ENCODE assay signal across 1 cellular context in the genomic region with DNA sequence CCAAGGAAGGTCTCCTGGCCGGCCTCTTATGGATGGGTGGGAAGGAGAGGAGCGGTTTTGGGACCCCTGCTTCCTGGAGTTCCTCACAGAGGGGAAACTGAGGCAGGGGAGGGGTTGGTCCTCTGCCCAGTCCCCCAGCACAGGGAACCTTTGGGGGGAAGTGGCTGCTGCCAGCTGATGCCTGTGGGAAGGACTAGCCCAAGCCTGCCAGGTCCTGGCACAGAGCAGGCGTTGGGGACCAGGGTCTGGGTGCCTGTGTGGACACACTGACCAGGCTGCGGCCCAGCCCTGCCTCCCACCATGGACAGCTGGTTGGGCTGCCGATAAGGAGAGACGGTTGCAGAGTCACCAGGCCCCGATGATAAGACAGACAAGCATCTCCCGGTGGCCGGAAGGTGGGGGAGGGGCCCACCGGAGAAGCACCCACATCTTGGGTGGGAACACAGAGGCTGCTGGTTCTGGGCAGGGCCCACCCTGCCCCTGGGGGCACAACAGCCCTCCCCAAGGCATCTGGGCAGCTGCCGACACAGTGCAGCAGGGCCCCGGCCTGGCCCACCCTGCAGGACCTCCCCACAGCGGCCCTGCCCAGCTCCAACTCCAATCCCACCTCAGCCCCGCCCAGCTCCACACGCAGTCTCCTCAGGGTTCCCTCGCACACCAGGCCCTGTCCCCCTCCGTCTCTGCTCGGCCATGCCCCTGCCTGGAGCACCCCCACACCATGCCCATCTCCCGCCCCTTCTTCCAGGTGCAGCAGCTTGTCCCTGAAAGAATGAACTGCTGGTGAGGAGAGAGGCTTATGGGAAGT.
A peak's percentile ranks its signal among the peaks of the same experiment; 100 is the strongest.
TF ChIP-seq lines count a peak whose summit lies in the region.

No MANE protein-coding gene starts in this region.

TF ChIP-seq in K562, 482 proteins besides CTCF, POLR2A, EP300 and RAD21 (continued from another document and continues in another):
- TF ChIP-seq, protein P1, sequence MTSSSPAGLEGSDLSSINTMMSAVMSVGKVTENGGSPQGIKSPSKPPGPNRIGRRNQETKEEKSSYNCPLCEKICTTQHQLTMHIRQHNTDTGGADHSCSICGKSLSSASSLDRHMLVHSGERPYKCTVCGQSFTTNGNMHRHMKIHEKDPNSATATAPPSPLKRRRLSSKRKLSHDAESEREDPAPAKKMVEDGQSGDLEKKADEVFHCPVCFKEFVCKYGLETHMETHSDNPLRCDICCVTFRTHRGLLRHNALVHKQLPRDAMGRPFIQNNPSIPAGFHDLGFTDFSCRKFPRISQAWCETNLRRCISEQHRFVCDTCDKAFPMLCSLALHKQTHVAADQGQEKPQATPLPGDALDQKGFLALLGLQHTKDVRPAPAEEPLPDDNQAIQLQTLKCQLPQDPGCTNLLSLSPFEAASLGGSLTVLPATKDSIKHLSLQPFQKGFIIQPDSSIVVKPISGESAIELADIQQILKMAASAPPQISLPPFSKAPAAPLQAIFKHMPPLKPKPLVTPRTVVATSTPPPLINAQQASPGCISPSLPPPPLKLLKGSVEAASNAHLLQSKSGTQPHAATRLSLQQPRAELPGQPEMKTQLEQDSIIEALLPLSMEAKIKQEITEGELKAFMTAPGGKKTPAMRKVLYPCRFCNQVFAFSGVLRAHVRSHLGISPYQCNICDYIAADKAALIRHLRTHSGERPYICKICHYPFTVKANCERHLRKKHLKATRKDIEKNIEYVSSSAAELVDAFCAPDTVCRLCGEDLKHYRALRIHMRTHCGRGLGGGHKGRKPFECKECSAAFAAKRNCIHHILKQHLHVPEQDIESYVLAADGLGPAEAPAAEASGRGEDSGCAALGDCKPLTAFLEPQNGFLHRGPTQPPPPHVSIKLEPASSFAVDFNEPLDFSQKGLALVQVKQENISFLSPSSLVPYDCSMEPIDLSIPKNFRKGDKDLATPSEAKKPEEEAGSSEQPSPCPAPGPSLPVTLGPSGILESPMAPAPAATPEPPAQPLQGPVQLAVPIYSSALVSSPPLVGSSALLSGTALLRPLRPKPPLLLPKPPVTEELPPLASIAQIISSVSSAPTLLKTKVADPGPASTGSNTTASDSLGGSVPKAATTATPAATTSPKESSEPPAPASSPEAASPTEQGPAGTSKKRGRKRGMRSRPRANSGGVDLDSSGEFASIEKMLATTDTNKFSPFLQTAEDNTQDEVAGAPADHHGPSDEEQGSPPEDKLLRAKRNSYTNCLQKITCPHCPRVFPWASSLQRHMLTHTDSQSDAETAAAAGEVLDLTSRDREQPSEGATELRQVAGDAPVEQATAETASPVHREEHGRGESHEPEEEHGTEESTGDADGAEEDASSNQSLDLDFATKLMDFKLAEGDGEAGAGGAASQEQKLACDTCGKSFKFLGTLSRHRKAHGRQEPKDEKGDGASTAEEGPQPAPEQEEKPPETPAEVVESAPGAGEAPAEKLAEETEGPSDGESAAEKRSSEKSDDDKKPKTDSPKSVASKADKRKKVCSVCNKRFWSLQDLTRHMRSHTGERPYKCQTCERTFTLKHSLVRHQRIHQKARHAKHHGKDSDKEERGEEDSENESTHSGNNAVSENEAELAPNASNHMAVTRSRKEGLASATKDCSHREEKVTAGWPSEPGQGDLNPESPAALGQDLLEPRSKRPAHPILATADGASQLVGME (CRISPR knock-in tag; IDR thresholded peaks at IDR 0.05), result no peak; the same call in none of the 2 replicates
- TF ChIP-seq MEF2A (IDR thresholded peaks at IDR 0.05; ENCODE audit: control insufficient read depth, low read depth, low read length), result no peak
- TF ChIP-seq, protein P2, sequence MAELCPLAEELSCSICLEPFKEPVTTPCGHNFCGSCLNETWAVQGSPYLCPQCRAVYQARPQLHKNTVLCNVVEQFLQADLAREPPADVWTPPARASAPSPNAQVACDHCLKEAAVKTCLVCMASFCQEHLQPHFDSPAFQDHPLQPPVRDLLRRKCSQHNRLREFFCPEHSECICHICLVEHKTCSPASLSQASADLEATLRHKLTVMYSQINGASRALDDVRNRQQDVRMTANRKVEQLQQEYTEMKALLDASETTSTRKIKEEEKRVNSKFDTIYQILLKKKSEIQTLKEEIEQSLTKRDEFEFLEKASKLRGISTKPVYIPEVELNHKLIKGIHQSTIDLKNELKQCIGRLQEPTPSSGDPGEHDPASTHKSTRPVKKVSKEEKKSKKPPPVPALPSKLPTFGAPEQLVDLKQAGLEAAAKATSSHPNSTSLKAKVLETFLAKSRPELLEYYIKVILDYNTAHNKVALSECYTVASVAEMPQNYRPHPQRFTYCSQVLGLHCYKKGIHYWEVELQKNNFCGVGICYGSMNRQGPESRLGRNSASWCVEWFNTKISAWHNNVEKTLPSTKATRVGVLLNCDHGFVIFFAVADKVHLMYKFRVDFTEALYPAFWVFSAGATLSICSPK (IDR thresholded peaks at IDR 0.05; ENCODE audit: borderline replicate concordance), result no peak
- peak; percentile 62; the same call in 1 of the 2 replicates for TF ChIP-seq ESRRA (IDR thresholded peaks at IDR 0.05; ENCODE audit: borderline replicate concordance, low read depth)
- TF ChIP-seq, protein P3, sequence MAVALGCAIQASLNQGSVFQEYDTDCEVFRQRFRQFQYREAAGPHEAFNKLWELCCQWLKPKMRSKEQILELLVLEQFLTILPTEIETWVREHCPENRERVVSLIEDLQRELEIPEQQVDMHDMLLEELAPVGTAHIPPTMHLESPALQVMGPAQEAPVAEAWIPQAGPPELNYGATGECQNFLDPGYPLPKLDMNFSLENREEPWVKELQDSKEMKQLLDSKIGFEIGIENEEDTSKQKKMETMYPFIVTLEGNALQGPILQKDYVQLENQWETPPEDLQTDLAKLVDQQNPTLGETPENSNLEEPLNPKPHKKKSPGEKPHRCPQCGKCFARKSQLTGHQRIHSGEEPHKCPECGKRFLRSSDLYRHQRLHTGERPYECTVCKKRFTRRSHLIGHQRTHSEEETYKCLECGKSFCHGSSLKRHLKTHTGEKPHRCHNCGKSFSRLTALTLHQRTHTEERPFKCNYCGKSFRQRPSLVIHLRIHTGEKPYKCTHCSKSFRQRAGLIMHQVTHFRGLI (CRISPR knock-in tag; IDR thresholded peaks at IDR 0.05), result peak; percentile 92
- TF ChIP-seq, protein P4, sequence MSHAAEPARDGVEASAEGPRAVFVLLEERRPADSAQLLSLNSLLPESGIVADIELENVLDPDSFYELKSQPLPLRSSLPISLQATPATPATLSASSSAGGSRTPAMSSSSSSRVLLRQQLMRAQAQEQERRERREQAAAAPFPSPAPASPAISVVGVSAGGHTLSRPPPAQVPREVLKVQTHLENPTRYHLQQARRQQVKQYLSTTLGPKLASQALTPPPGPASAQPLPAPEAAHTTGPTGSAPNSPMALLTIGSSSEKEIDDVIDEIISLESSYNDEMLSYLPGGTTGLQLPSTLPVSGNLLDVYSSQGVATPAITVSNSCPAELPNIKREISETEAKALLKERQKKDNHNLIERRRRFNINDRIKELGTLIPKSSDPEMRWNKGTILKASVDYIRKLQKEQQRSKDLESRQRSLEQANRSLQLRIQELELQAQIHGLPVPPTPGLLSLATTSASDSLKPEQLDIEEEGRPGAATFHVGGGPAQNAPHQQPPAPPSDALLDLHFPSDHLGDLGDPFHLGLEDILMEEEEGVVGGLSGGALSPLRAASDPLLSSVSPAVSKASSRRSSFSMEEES (CRISPR knock-in tag; IDR thresholded peaks at IDR 0.05), result no peak
- no peak for TF ChIP-seq POLR3G (IDR thresholded peaks at IDR 0.05; ENCODE audit: extremely low read depth, insufficient read length, insufficient replicate concordance)
- TF ChIP-seq, protein P5, sequence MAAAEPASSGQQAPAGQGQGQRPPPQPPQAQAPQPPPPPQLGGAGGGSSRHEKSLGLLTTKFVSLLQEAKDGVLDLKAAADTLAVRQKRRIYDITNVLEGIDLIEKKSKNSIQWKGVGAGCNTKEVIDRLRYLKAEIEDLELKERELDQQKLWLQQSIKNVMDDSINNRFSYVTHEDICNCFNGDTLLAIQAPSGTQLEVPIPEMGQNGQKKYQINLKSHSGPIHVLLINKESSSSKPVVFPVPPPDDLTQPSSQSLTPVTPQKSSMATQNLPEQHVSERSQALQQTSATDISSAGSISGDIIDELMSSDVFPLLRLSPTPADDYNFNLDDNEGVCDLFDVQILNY (CRISPR knock-in tag; IDR thresholded peaks at IDR 0.05), result no peak
- TF ChIP-seq, protein P6, sequence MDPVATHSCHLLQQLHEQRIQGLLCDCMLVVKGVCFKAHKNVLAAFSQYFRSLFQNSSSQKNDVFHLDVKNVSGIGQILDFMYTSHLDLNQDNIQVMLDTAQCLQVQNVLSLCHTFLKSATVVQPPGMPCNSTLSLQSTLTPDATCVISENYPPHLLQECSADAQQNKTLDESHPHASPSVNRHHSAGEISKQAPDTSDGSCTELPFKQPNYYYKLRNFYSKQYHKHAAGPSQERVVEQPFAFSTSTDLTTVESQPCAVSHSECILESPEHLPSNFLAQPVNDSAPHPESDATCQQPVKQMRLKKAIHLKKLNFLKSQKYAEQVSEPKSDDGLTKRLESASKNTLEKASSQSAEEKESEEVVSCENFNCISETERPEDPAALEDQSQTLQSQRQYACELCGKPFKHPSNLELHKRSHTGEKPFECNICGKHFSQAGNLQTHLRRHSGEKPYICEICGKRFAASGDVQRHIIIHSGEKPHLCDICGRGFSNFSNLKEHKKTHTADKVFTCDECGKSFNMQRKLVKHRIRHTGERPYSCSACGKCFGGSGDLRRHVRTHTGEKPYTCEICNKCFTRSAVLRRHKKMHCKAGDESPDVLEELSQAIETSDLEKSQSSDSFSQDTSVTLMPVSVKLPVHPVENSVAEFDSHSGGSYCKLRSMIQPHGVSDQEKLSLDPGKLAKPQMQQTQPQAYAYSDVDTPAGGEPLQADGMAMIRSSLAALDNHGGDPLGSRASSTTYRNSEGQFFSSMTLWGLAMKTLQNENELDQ (CRISPR knock-in tag; IDR thresholded peaks at IDR 0.05; ENCODE audit: borderline replicate concordance), result no peak
- peak; percentile 83 to 88 for TF ChIP-seq TRIM24 (IDR thresholded peaks at IDR 0.05)
- TF ChIP-seq, protein P7, sequence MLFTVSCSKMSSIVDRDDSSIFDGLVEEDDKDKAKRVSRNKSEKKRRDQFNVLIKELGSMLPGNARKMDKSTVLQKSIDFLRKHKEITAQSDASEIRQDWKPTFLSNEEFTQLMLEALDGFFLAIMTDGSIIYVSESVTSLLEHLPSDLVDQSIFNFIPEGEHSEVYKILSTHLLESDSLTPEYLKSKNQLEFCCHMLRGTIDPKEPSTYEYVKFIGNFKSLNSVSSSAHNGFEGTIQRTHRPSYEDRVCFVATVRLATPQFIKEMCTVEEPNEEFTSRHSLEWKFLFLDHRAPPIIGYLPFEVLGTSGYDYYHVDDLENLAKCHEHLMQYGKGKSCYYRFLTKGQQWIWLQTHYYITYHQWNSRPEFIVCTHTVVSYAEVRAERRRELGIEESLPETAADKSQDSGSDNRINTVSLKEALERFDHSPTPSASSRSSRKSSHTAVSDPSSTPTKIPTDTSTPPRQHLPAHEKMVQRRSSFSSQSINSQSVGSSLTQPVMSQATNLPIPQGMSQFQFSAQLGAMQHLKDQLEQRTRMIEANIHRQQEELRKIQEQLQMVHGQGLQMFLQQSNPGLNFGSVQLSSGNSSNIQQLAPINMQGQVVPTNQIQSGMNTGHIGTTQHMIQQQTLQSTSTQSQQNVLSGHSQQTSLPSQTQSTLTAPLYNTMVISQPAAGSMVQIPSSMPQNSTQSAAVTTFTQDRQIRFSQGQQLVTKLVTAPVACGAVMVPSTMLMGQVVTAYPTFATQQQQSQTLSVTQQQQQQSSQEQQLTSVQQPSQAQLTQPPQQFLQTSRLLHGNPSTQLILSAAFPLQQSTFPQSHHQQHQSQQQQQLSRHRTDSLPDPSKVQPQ (CRISPR knock-in tag; IDR thresholded peaks at IDR 0.05; ENCODE audit: borderline replicate concordance), result no peak
- TF ChIP-seq, protein P8, sequence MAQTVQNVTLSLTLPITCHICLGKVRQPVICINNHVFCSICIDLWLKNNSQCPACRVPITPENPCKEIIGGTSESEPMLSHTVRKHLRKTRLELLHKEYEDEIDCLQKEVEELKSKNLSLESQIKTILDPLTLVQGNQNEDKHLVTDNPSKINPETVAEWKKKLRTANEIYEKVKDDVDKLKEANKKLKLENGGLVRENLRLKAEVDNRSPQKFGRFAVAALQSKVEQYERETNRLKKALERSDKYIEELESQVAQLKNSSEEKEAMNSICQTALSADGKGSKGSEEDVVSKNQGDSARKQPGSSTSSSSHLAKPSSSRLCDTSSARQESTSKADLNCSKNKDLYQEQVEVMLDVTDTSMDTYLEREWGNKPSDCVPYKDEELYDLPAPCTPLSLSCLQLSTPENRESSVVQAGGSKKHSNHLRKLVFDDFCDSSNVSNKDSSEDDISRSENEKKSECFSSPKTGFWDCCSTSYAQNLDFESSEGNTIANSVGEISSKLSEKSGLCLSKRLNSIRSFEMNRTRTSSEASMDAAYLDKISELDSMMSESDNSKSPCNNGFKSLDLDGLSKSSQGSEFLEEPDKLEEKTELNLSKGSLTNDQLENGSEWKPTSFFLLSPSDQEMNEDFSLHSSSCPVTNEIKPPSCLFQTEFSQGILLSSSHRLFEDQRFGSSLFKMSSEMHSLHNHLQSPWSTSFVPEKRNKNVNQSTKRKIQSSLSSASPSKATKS (CRISPR knock-in tag; IDR thresholded peaks at IDR 0.05), result peak; percentile 78; the same call in 1 of the 2 replicates
- no peak for TF ChIP-seq SMC3 (conservative IDR thresholded peaks at IDR 0.05; ENCODE audit: insufficient read depth, low read depth, low read length)
- TF ChIP-seq TEAD4 (IDR thresholded peaks at IDR 0.05; ENCODE audit: low read length), result peak; percentile 88
- no peak for TF ChIP-seq TEAD4 (CRISPR knock-in tag; IDR thresholded peaks at IDR 0.05; ENCODE audit: borderline replicate concordance)
- TF ChIP-seq CHD2 (IDR thresholded peaks at IDR 0.05; ENCODE audit: low read depth, low read length), result peak; percentile 47; the same call in 1 of the 2 replicates
- TF ChIP-seq SIN3B (IDR thresholded peaks at IDR 0.05; ENCODE audit: low read depth), result 0 out of 2 replicates have a peak, but pooled peaks have one; percentile 12
- TF ChIP-seq HEY1 (CRISPR knock-in tag; IDR thresholded peaks at IDR 0.05; ENCODE audit: borderline replicate concordance), result no peak
- TF ChIP-seq, protein P9, sequence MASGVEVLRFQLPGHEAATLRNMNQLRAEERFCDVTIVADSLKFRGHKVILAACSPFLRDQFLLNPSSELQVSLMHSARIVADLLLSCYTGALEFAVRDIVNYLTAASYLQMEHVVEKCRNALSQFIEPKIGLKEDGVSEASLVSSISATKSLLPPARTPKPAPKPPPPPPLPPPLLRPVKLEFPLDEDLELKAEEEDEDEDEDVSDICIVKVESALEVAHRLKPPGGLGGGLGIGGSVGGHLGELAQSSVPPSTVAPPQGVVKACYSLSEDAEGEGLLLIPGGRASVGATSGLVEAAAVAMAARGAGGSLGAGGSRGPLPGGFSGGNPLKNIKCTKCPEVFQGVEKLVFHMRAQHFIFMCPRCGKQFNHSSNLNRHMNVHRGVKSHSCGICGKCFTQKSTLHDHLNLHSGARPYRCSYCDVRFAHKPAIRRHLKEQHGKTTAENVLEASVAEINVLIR (CRISPR knock-in tag; IDR thresholded peaks at IDR 0.05), result peak; percentile 37; the same call in 1 of the 2 replicates
- TF ChIP-seq, protein P10, sequence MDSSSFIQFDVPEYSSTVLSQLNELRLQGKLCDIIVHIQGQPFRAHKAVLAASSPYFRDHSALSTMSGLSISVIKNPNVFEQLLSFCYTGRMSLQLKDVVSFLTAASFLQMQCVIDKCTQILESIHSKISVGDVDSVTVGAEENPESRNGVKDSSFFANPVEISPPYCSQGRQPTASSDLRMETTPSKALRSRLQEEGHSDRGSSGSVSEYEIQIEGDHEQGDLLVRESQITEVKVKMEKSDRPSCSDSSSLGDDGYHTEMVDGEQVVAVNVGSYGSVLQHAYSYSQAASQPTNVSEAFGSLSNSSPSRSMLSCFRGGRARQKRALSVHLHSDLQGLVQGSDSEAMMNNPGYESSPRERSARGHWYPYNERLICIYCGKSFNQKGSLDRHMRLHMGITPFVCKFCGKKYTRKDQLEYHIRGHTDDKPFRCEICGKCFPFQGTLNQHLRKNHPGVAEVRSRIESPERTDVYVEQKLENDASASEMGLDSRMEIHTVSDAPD (CRISPR knock-in tag; IDR thresholded peaks at IDR 0.05), result peak; percentile 77; the same call in 1 of the 2 replicates
- no peak for TF ChIP-seq ZNF507 (tag; conservative IDR thresholded peaks at IDR 0.05)
- TF ChIP-seq RB1 (IDR thresholded peaks at IDR 0.05; ENCODE audit: low read depth), result 0 out of 2 replicates have a peak, but pooled peaks have one; percentile 31
